ENCODE assay signal across 8 cellular contexts in the genomic region with DNA sequence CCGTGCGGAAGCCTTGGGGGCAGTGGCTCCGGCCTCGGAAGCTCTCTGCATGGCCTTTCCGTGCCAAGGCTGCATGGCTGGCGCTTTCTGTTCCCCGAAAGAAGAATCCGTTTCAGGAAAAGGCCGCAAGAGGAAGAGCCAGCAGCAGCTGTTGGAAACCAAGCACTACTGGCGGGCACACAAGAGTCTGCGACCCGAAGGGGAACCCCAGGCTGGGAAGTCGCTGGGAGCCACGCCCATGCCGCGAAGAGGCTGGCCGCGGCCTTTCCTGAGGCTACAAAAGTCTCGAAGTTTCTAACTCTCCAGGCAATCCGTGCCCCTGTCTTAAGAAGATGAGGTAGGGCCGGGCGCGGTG. TPM values are rescaled to one million over a fixed set of nuclear protein-coding genes. Genes with fewer than 3 reads are reported as not detected.
DNase-seq lines count a peak whose midpoint lies in the region; ATAC-seq and TF ChIP-seq lines count a peak whose summit lies in the region.

Gene CGAS, minus strand, starts transcription at position 191 of the 355 bp plus-strand sequence. Its CDS starts 116 bp downstream, at position 75.

- H3K27ac ChIP-seq in fibroblast of lung (ENCODE audit: insufficient read depth, low read length): peak within 1 kb of the TSS; percentile 79

- peak within 1 kb of the TSS; percentile 95 for H3K27ac Mint-ChIP-seq in activated T-cell treated with anti-CD3 and anti-CD28 coated beads, Interleukin-2, amount 50 U/mL, for 72 hours
- H3K27ac Mint-ChIP-seq in nephron progenitor cell: no peak within 1 kb of the TSS

- H2AFZ ChIP-seq in fibroblast of lung (ENCODE audit: low read length): peak within 1 kb of the TSS; percentile 84

- H3K79me2 ChIP-seq in fibroblast of lung (ENCODE audit: control insufficient read depth, insufficient read depth, low read length): peaks cover 22% of the 10 kb centered on the region

- H3K36me3 ChIP-seq in fibroblast of lung (ENCODE audit: control insufficient read depth, insufficient read depth, low read length): no peaks in the 10 kb centered on the region

- H3K9ac ChIP-seq in fibroblast of lung (ENCODE audit: insufficient read depth, low read length): peak within 1 kb of the TSS; percentile 78

- H3K9me3 ChIP-seq in fibroblast of lung (ENCODE audit: control insufficient read depth, insufficient read depth, low read depth, low read length): no peaks in the 10 kb centered on the region

- H3K9me3 Mint-ChIP-seq in activated T-cell treated with anti-CD3 and anti-CD28 coated beads, Interleukin-2, amount 50 U/mL, for 72 hours: peaks cover 0 to 2% of the 10 kb centered on the region in 2 donors
- peaks cover 20% of the 10 kb centered on the region for H3K9me3 Mint-ChIP-seq in nephron progenitor cell

- H3K27me3 Mint-ChIP-seq in activated T-cell treated with anti-CD3 and anti-CD28 coated beads, Interleukin-2, amount 50 U/mL, for 72 hours (ENCODE audit: low read depth): no peaks in the 10 kb centered on the region
- H3K27me3 Mint-ChIP-seq in nephron progenitor cell (ENCODE audit: low read depth, poor library complexity): peaks cover 58% of the 10 kb centered on the region

- TF ChIP-seq CTCF in GM13977 (IDR thresholded peaks at IDR 0.05; ENCODE audit: extremely low read depth, insufficient read depth, missing control alignments) (no peak), fibroblast of lung (conservative IDR thresholded peaks at IDR 0.05 in 1 of 2, IDR thresholded peaks at IDR 0.05 in 1 of 2; ENCODE audit: low read depth in 1 of 2, low read length in 2 of 2) (no peak), nephron progenitor cell (IDR thresholded peaks at IDR 0.05) (no peak)

- peak; percentile 80 for DNase-seq in GM13977 (ENCODE audit: low spot score)
- DNase-seq in NOMO-1 treated with DMSO at 0.1 percent for 48 hours (lab: John Stamatoyannopoulos, UW; ENCODE audit: unreplicated experiment): peak; percentile 89
- DNase-seq in activated T-cell treated with anti-CD3 and anti-CD28 coated beads, Interleukin-2, amount 50 U/mL, for 72 hours: peak; percentile 83 to 86
- peak; percentile 50 to 65 for DNase-seq in fibroblast of lung (ENCODE audit: low read depth in 2 of 2)
- no peak for DNase-seq in nephron progenitor cell
- DNase-seq in stromal cell of bone marrow (ENCODE audit: low read depth): peak; percentile 50
- no peak for DNase-seq in NCI-H1436 (lab: John Stamatoyannopoulos, UW)

- H3K36me3 Mint-ChIP-seq in activated T-cell treated with anti-CD3 and anti-CD28 coated beads, Interleukin-2, amount 50 U/mL, for 72 hours (ENCODE audit: insufficient read depth in 2 of 2): peaks cover 12 to 23% of the 10 kb centered on the region in 2 donors
- H3K36me3 Mint-ChIP-seq in nephron progenitor cell (ENCODE audit: low read depth): no peaks in the 10 kb centered on the region

- H4K20me1 ChIP-seq in fibroblast of lung (ENCODE audit: control insufficient read depth, extremely low read depth, insufficient read depth, low read length): no peaks in the 10 kb centered on the region

- ATAC-seq in HG02763 (IDR thresholded peaks at IDR 0.05; ENCODE audit: unreplicated experiment): peak; percentile 76
- peak; percentile 81 to 82 for ATAC-seq in activated T-cell treated with anti-CD3 and anti-CD28 coated beads, Interleukin-2, amount 50 U/mL, for 72 hours (replicated peaks in 1 of 2)

- peaks cover 48% of the 10 kb centered on the region for H3K4me1 Mint-ChIP-seq in activated T-cell treated with anti-CD3 and anti-CD28 coated beads, Interleukin-2, amount 50 U/mL, for 72 hours (ENCODE audit: low read depth)
- no peaks in the 10 kb centered on the region for H3K4me1 Mint-ChIP-seq in nephron progenitor cell

- H3K4me3 Mint-ChIP-seq in activated T-cell treated with anti-CD3 and anti-CD28 coated beads, Interleukin-2, amount 50 U/mL, for 72 hours: peak within 1 kb of the TSS; percentile 98 to 99
- peak within 1 kb of the TSS; percentile 60 for H3K4me3 Mint-ChIP-seq in nephron progenitor cell

- peak within 1 kb of the TSS; percentile 77 to 87 (median 81) for H3K4me3 ChIP-seq in fibroblast of lung (replicated peaks in 1 of 4; ENCODE audit: control extremely low read depth in 1 of 4, insufficient read depth in 1 of 4, low read depth in 3 of 4, low read length in 4 of 4)

- in situ Hi-C loops in GM13977 (cut with MboI; ENCODE audit: low pct_unique_long_range_greater_than_20kb, low sequenced_read_pairs, unreplicated experiment): no loop called here

- no peaks in the 10 kb centered on the region for H3K4me1 ChIP-seq in fibroblast of lung (ENCODE audit: control insufficient read depth, extremely low read depth, insufficient read depth, low read length)

- peak within 1 kb of the TSS; percentile 81 for H3K4me2 ChIP-seq in fibroblast of lung (ENCODE audit: extremely low read depth, insufficient read depth, low read length)

- no peaks in the 10 kb centered on the region for H3K27me3 ChIP-seq in fibroblast of lung (ENCODE audit: control insufficient read depth, insufficient read depth, low read length)

RNA-seq across cellular contexts. Expression of gene CGAS, which starts in this region (rescaled TPM):
- total RNA-seq in activated T-cell treated with anti-CD3 and anti-CD28 coated beads, Interleukin-2, amount 50 U/mL, for 72 hours: 10 to 100 TPM; 20.7 to 26.9 TPM
- 5.0 and 5.9 TPM in 2 replicates for total RNA-seq in fibroblast of lung
- polyA plus RNA-seq in fibroblast of lung: 1.6 and 2.7 TPM in 2 replicates
- 1.5 and 2.7 TPM in 2 replicates for polyA plus RNA-seq in fibroblast of lung (2012)
- 0.16 and 0.89 TPM in 2 replicates for polyA minus RNA-seq in fibroblast of lung (ENCODE audit: low replicate concordance)

Comparison
In these comparisons a context has a peak if more than half of its experiments do, and no peak if none do; other contexts are left out.
1. DNase-seq: peak in GM13977 (single experiment), NOMO-1 treated with DMSO at 0.1 percent for 48 hours (single experiment), activated T-cell treated with anti-CD3 and anti-CD28 coated beads, Interleukin-2, amount 50 U/mL, for 72 hours (2 of 2), fibroblast of lung (2 of 2) and stromal cell of bone marrow (single experiment); none in nephron progenitor cell (single experiment) and NCI-H1436 (single experiment).